20 cellular contexts compared by ENCODE assay signal in genomic region chr5:66909364-66909763, GRCh38.
"Had no signal": no experiment of that assay in that cellular context is flagged by ENCODE, and none has a peak within 500 bp of the region (broad histone marks: within the 10 kb centered on the region; RNA-seq: fewer than 3 reads in every experiment).

No MANE protein-coding gene starts in this region.

- H3K9me3 Mint-ChIP-seq: natural killer cell; neural crest cell; stimulated activated memory B cell treated with anti-CD40 and anti-IgM and Interleukin-4, amounts not matched to agents 10 μg/mL and 1 μg/mL and 100 μg/mL, for 72 hours; type B pancreatic cell had no signal

- H3K4me3 Mint-ChIP-seq: natural killer cell; neural crest cell; stimulated activated memory B cell treated with anti-CD40 and anti-IgM and Interleukin-4, amounts not matched to agents 10 μg/mL and 1 μg/mL and 100 μg/mL, for 72 hours; type B pancreatic cell had no signal

- H3K27me3 Mint-ChIP-seq: stimulated activated memory B cell treated with anti-CD40 and anti-IgM and Interleukin-4, amounts not matched to agents 10 μg/mL and 1 μg/mL and 100 μg/mL, for 72 hours; type B pancreatic cell had no signal

- H3K4me1 Mint-ChIP-seq: natural killer cell, neural crest cell had no signal

- H3K27ac Mint-ChIP-seq: natural killer cell; stimulated activated memory B cell treated with anti-CD40 and anti-IgM and Interleukin-4, amounts not matched to agents 10 μg/mL and 1 μg/mL and 100 μg/mL, for 72 hours; type B pancreatic cell had no signal

- H3K36me3 Mint-ChIP-seq: natural killer cell; stimulated activated memory B cell treated with anti-CD40 and anti-IgM and Interleukin-4, amounts not matched to agents 10 μg/mL and 1 μg/mL and 100 μg/mL, for 72 hours; type B pancreatic cell had no signal

- ATAC-seq: gastrocnemius medialis; left lobe of liver; natural killer cell; sciatic nerve; stimulated activated memory B cell treated with anti-CD40 and anti-IgM and Interleukin-4, amounts not matched to agents 10 μg/mL and 1 μg/mL and 100 μg/mL, for 72 hours had no signal

- DNase-seq: colonic mucosa; dermis blood vessel endothelial cell; erythroblast; gastrocnemius medialis; heart right ventricle; hypothalamus; islet precursor cell; mammary epithelial cell; natural killer cell; posterior cingulate gyrus; spleen; stimulated activated CD4-positive, alpha-beta T cell treated with anti-CD3 and anti-CD28 coated beads, Interleukin-15, amount 100 ng/mL, for 24 hours; stimulated activated CD4-positive, alpha-beta T cell treated with anti-CD3 and anti-CD28 coated beads, Interleukin-1b, Interleukin-23, amount 100 ng/mL, for 48 hours; stimulated activated CD4-positive, alpha-beta T cell treated with anti-CD3 and anti-CD28 coated beads, Interleukin-4, amount 100 ng/mL, for 24 hours; thyroid gland had no signal
